In genomic region chr13:64255988-64256387, GRCh38 we compare ENCODE assay signal across 23 cellular contexts.
DNase-seq lines count a peak whose midpoint lies in the region; ATAC-seq, FAIRE-seq and TF ChIP-seq lines count a peak whose summit lies in the region.
"Had no signal": no experiment of that assay in that cellular context is flagged by ENCODE, and none has a peak within 500 bp of the region (broad histone marks: within the 10 kb centered on the region; RNA-seq: fewer than 3 reads in every experiment).

No MANE protein-coding gene starts in this region.

- BruUV-seq in K562 (replicated peaks; lab: Mats Ljungman, UMichigan) = no TSS peak

- FAIRE-seq in A549 (lab: Jason Lieb, UNC) = no peak
- FAIRE-seq in K562 (lab: Jason Lieb, UNC) = no peak
- FAIRE-seq: GM12891, GM18507 had no signal

- TF ChIP-seq POLR2A in A549 (IDR thresholded peaks at IDR 0.05; ENCODE audit: low read length) (no peak), K562 (conservative IDR thresholded peaks at IDR 0.05) (no peak)

- H3K27ac ChIP-seq in A549 (no peak overlapping the region), SK-N-SH (ENCODE audit: low read depth in 2 of 2, low read length in 1 of 2) (no peak overlapping the region; a peak in 2 of 4 replicates), K562 (ENCODE audit: extremely low read depth, low read depth, low read length) (no peak overlapping the region), dorsolateral prefrontal cortex (no peak overlapping the region)
- H3K27ac ChIP-seq: BLaER1 treated with 17β-estradiol and CSF1 and Interleukin-3, amounts not matched to agents 10 nM and 100 nM had no signal

- H3K9me2 ChIP-seq in SK-N-SH = 0 out of 2 replicates have a peak, but pooled peaks cover 3% of the 10 kb centered on the region

- H3K79me2 ChIP-seq in SK-N-SH (ENCODE audit: insufficient read depth) = no peaks in the 10 kb centered on the region
- H3K79me2 ChIP-seq in K562 (ENCODE audit: control insufficient read depth, insufficient read depth, low read length) = no peaks in the 10 kb centered on the region

- POLR2A ChIA-PET in A549 (lab: Yijun Ruan, JAX) (no interaction called here), SK-N-SH (lab: Yijun Ruan, JAX) (no interaction called here), K562 (lab: Yijun Ruan, JAX) (no interaction called here)

- in situ Hi-C loops in K562 (cut with MboI) = no loop called here

- H4K20me1 ChIP-seq in SK-N-SH (ENCODE audit: insufficient read depth) (no peaks in the 10 kb centered on the region), K562 (replicated peaks; ENCODE audit: control insufficient read depth, insufficient read depth, low read length) (no peaks in the 10 kb centered on the region)
- H4K20me1 ChIP-seq: BLaER1 treated with 17β-estradiol and CSF1 and Interleukin-3, amounts not matched to agents 10 nM and 100 nM had no signal

- TF ChIP-seq RAD21 in A549 (conservative IDR thresholded peaks at IDR 0.05 in 1 of 2, IDR thresholded peaks at IDR 0.05 in 1 of 2) (no peak), SK-N-SH (IDR thresholded peaks at IDR 0.05; ENCODE audit: low read length) (no peak), K562 (CRISPR knock-in tag; conservative IDR thresholded peaks at IDR 0.05 in 1 of 2, IDR thresholded peaks at IDR 0.05 in 1 of 2) (no peak)

- ATAC-seq in A549 (no peak), K562 (no peak)

- H3K27me3 ChIP-seq in SK-N-SH (ENCODE audit: insufficient read depth) = no peaks in the 10 kb centered on the region
- no peaks in the 10 kb centered on the region for H3K27me3 ChIP-seq in K562 (ENCODE audit: control insufficient read depth in 2 of 2, insufficient read depth in 2 of 2, low read length in 2 of 2)
- H3K27me3 ChIP-seq in dorsolateral prefrontal cortex = peaks cover 0 to 3% (median 0%) of the 10 kb centered on the region in 45 donors
- H3K27me3 ChIP-seq: BE2C; BLaER1 treated with 17β-estradiol and CSF1 and Interleukin-3, amounts not matched to agents 10 nM and 100 nM had no signal

- WGBS in A549 (ENCODE audit: missing lambda C conversion rate) = 75% methylated on average over 1 of the region's 1 CpG
- 76% methylated on average over 1 of the region's 1 CpG for WGBS in SK-N-SH (ENCODE audit: low lambda C conversion rate)
- WGBS in K562 (ENCODE audit: insufficient coverage, low coverage, missing lambda C conversion rate) = 18% methylated on average over 1 of the region's 1 CpG

- H3K9me3 ChIP-seq in A549 = no peaks in the 10 kb centered on the region
- no peaks in the 10 kb centered on the region for H3K9me3 ChIP-seq in SK-N-SH
- H3K9me3 ChIP-seq in K562 (replicated peaks; ENCODE audit: control insufficient read depth, insufficient read depth, low read depth, low read length) = no peaks in the 10 kb centered on the region
- H3K9me3 ChIP-seq: BE2C had no signal

- H3K9me1 ChIP-seq in K562 (ENCODE audit: control insufficient read depth, insufficient read depth, low read length) = no peaks in the 10 kb centered on the region

- CTCF ChIA-PET in A549 (lab: Yijun Ruan, JAX) = no interaction called here
- CTCF ChIA-PET in SK-N-SH (lab: Yijun Ruan, JAX) = no interaction called here
- CTCF ChIA-PET in K562 (lab: Yijun Ruan, JAX; ENCODE audit: low intra/inter-chr PET ratio) = interaction anchor here (0.7 kb wide), 1 partner anchor 12 kb away, joined by 3 read pairs; no protein-coding TSS in a partner anchor

- DNase-seq in A549 (ENCODE audit: low read depth in 1 of 2, low spot score in 1 of 2) = no peak
- DNase-seq in LNCaP clone FGC (ENCODE audit: low read depth) = peak; percentile 17
- DNase-seq in SK-N-SH = no peak
- DNase-seq in K562 (ENCODE audit: extremely low read depth in 1 of 4, low spot score in 3 of 4) = no peak
- no peak for DNase-seq in DMS 273 treated with DMSO at 0.1 percent for 48 hours (lab: John Stamatoyannopoulos, UW)
- no peak for DNase-seq in DMS153 treated with DMSO at 0.1 percent for 48 hours (lab: John Stamatoyannopoulos, UW; ENCODE audit: unreplicated experiment)
- DNase-seq in dorsolateral prefrontal cortex = no peak
- no peak for DNase-seq in COR-L47 (lab: John Stamatoyannopoulos, UW)
- DNase-seq: ACHN; AML-193; BE2C; Calu3; CD4-positive, alpha-beta T cell; CD8-positive, alpha-beta memory T cell; DMS79; EL; GDM1; GOT3; H7; HCEC 1CT had no signal

- no peak for TF ChIP-seq EP300 in A549 (IDR thresholded peaks at IDR 0.05)
- peak in 1 of 2 experiments; percentile 79; a peak in 2 of 4 replicates for TF ChIP-seq EP300 in SK-N-SH (IDR thresholded peaks at IDR 0.05; ENCODE audit: borderline replicate concordance in 1 of 2, low read depth in 1 of 2, low read length in 1 of 2)
- no peak for TF ChIP-seq EP300 in K562 (IDR thresholded peaks at IDR 0.05; ENCODE audit: low read length)

- no peaks in the 10 kb centered on the region for H3F3A ChIP-seq in SK-N-SH (replicated peaks; ENCODE audit: insufficient read depth)

- H3K4me2 ChIP-seq in A549 = no peak overlapping the region
- H3K4me2 ChIP-seq in SK-N-SH = no peak overlapping the region
- no peak overlapping the region for H3K4me2 ChIP-seq in K562 (ENCODE audit: insufficient read depth, low read length)
- H3K4me2 ChIP-seq: BLaER1 treated with 17β-estradiol and CSF1 and Interleukin-3, amounts not matched to agents 10 nM and 100 nM had no signal

- no peaks in the 10 kb centered on the region for H3K36me3 ChIP-seq in SK-N-SH (replicated peaks in 1 of 2; ENCODE audit: control insufficient read depth in 1 of 2, insufficient read depth in 2 of 2, low read length in 1 of 2)
- H3K36me3 ChIP-seq in K562 (ENCODE audit: control insufficient read depth, insufficient read depth, low read length) = no peaks in the 10 kb centered on the region
- H3K36me3 ChIP-seq: BE2C; BLaER1 treated with 17β-estradiol and CSF1 and Interleukin-3, amounts not matched to agents 10 nM and 100 nM had no signal

- H3K9ac ChIP-seq in SK-N-SH = no peak overlapping the region
- no peak overlapping the region for H3K9ac ChIP-seq in K562 (ENCODE audit: insufficient read depth in 1 of 2, low read depth in 2 of 2, low read length in 2 of 2)
- H3K9ac ChIP-seq: BLaER1 treated with 17β-estradiol and CSF1 and Interleukin-3, amounts not matched to agents 10 nM and 100 nM had no signal

- H3K4me3 ChIP-seq in A549 (no peak overlapping the region), LNCaP clone FGC (ENCODE audit: low read depth, low read length) (no peak overlapping the region), SK-N-SH (ENCODE audit: low read depth in 2 of 2, low read length in 1 of 2) (no peak overlapping the region), K562 (no peak overlapping the region), dorsolateral prefrontal cortex (no peak overlapping the region)
- H3K4me3 ChIP-seq: BLaER1 treated with 17β-estradiol and CSF1 and Interleukin-3, amounts not matched to agents 10 nM and 100 nM had no signal

- intact Hi-C loops in K562 (cut with micrococcal nuclease) = no loop called here
- intact Hi-C loops in dorsolateral prefrontal cortex (cut with DNase I) = no loop called here

- no peak overlapping the region for H2AFZ ChIP-seq in SK-N-SH (ENCODE audit: low read depth)
- H2AFZ ChIP-seq in K562 (ENCODE audit: low read depth, low read length) = no peak overlapping the region

- no peaks in the 10 kb centered on the region for H3K4me1 ChIP-seq in A549
- no peaks in the 10 kb centered on the region; a peak in 1 of 4 replicates for H3K4me1 ChIP-seq in SK-N-SH (ENCODE audit: control insufficient read depth in 1 of 2, insufficient read depth in 2 of 2, low read depth in 1 of 2, low read length in 1 of 2)
- H3K4me1 ChIP-seq in K562 (replicated peaks in 1 of 2; ENCODE audit: control insufficient read depth in 2 of 2, insufficient read depth in 2 of 2, low read length in 2 of 2) = no peaks in the 10 kb centered on the region
- H3K4me1 ChIP-seq: BE2C; BLaER1 treated with 17β-estradiol and CSF1 and Interleukin-3, amounts not matched to agents 10 nM and 100 nM had no signal

- TF ChIP-seq CTCF in A549 (IDR thresholded peaks at IDR 0.05) (no peak), LNCaP clone FGC (IDR thresholded peaks at IDR 0.05; ENCODE audit: control insufficient read depth, extremely low read depth, insufficient read depth) (no peak), SK-N-SH (IDR thresholded peaks at IDR 0.05) (no peak), K562 (IDR thresholded peaks at IDR 0.05 in 2 of 3, conservative IDR thresholded peaks at IDR 0.05 in 1 of 3; ENCODE audit: insufficient read depth in 2 of 3, low read depth in 1 of 3, low read length in 3 of 3) (no peak), dorsolateral prefrontal cortex (IDR thresholded peaks at IDR 0.05 in 54 of 56, conservative IDR thresholded peaks at IDR 0.05 in 2 of 56; ENCODE audit: low read depth in 1 of 56, partially characterized antibody in 56 of 56) (no peak)

TF ChIP-seq in A549, 52 proteins besides CTCF, POLR2A, EP300 and RAD21:
- TF ChIP-seq CBX8 (IDR thresholded peaks at IDR 0.05) (no peak), MAFK (IDR thresholded peaks at IDR 0.05; ENCODE audit: partially characterized antibody) (peak; percentile 77)

TF ChIP-seq in SK-N-SH, 30 proteins besides CTCF, POLR2A, EP300 and RAD21 (continues in another document):
- no peak for TF ChIP-seq FOSL2 (IDR thresholded peaks at IDR 0.05; ENCODE audit: borderline replicate concordance, low read depth)
- TF ChIP-seq YY1 (IDR thresholded peaks at IDR 0.05; ENCODE audit: low read depth) = no peak
- TF ChIP-seq MXI1 (IDR thresholded peaks at IDR 0.05; ENCODE audit: low read depth, low read length) = no peak
- TF ChIP-seq IRF3 (IDR thresholded peaks at IDR 0.05; ENCODE audit: low read depth, low read length) = no peak

TF ChIP-seq in K562, 482 proteins besides CTCF, POLR2A, EP300 and RAD21:
- TF ChIP-seq MAFK (IDR thresholded peaks at IDR 0.05; ENCODE audit: low read length) (peak; percentile 66), ELK1 (CRISPR knock-in tag; IDR thresholded peaks at IDR 0.05) (no peak), MTF1 (CRISPR knock-in tag; IDR thresholded peaks at IDR 0.05; ENCODE audit: borderline replicate concordance) (no peak), ZNF316 (IDR thresholded peaks at IDR 0.05) (peak; percentile 67), MAFG (tag; conservative IDR thresholded peaks at IDR 0.05) (peak; percentile 55), C11orf30 (IDR thresholded peaks at IDR 0.05; ENCODE audit: low read depth) (peak; percentile 42), MAFF (IDR thresholded peaks at IDR 0.05; ENCODE audit: low read length) (peak; percentile 44), PHF20 (IDR thresholded peaks at IDR 0.05; ENCODE audit: partially characterized antibody) (no peak)

Comparison
In these comparisons a context has a peak if more than half of its experiments do, and no peak if none do; other contexts are left out.
1. Of the 35 proteins assayed by ChIP-seq in both K562 and A549: peak only in K562: none; only in A549: none; in both: MAFK; in neither: 34.